In the genomic region with DNA sequence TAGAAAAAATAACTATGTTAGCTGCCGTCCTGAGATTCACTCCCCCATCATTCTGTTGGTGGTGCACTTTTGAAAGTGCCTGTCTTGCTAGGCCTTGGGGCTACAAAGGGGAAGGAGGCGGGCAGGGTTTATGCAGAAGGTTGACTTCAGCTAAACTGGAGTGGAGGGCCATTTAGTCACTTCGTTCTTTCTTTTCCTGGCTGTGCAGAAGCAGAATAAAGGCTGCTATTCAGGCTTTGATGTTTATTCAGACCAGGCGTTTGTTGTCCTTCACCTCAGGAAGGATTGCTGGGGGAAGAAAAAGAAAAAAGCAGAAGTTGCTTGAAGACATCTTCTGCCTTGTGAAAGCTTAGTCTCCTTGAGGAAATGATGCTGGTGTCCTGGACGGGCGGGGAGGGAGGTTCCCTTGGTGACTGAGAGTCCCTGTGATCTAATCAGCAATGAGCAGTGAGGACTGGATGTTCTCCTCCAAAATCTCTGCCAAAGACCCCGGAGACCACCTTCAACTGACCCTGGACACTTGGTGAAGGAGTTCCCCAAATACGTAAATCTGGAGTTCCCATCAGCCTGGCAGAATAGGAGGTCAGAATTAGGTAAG, we compare ENCODE assay signal across 26 cellular contexts. TPM values are rescaled to one million over a fixed set of nuclear protein-coding genes. Genes with fewer than 3 reads are reported as not detected.
A peak's percentile ranks its signal among the peaks of the same experiment; 100 is the strongest.
DNase-seq lines count a peak whose midpoint lies in the region; ATAC-seq and TF ChIP-seq lines count a peak whose summit lies in the region.
"Had no signal": no experiment of that assay in that cellular context is flagged by ENCODE, and none has a peak within 500 bp of the region (broad histone marks: within the 10 kb centered on the region; RNA-seq: fewer than 3 reads in every experiment).

No MANE protein-coding gene starts in this region.

- H3K4me3 Mint-ChIP-seq in chondrocyte (ENCODE audit: unreplicated experiment) = no peak overlapping the region
- H3K4me3 Mint-ChIP-seq in natural killer cell treated with Interleukin-12 subunit alpha and Interleukin-12 subunit beta and Interleukin-15 and Interleukin-18, amount 100 ng/mL, for 72 hours = no peak overlapping the region
- H3K4me3 Mint-ChIP-seq: activated naive CD4-positive, alpha-beta T cell treated with anti-CD3 and anti-CD28 coated beads, Interleukin-2, amount 50 U/mL, for 24 hours; activated T-helper 1 cell treated with anti-CD3 and anti-CD28 coated beads, Interleukin-12 subunit alpha, Interleukin-12 subunit beta, Interleukin-2, Interleukin-4 antibody, amounts not matched to agents 30 ng/mL and 10 ng/mL and 1 ng/mL, durations not matched to agents 14 hours and 24 hours and 36 hours; stimulated activated naive CD8-positive, alpha-beta T cell treated with anti-CD3 and anti-CD28 coated beads, Interleukin-15, amount 100 ng/mL, for 72 hours; T-helper 1 cell treated with Interleukin-12 subunit alpha and Interleukin-12 subunit beta and Interleukin-4 antibody, amounts not matched to agents 30 μg/mL and 1 μg/mL, for 36 hours had no signal

- DNase-seq in MV-4-11 (lab: John Stamatoyannopoulos, UW) = peak; percentile 86
- DNase-seq in chondrocyte (ENCODE audit: low spot score) = peak; percentile 17
- DNase-seq in pons (ENCODE audit: low spot score) = peak; percentile 20
- DNase-seq in cerebellar cortex (ENCODE audit: low spot score) = no peak
- DNase-seq in natural killer cell treated with Interleukin-12 subunit alpha and Interleukin-12 subunit beta and Interleukin-15 and Interleukin-18, amount 100 ng/mL, for 72 hours (ENCODE audit: low spot score) = no peak
- DNase-seq: activated CD4-positive, alpha-beta T cell treated with anti-CD3 and anti-CD28 coated beads for 4 hours; central memory CD4-positive, alpha-beta T cell; HCEC 1CT; heart right ventricle; NCI-H1930; NCI-H226; NCI-H748 treated with DMSO at 0.1 percent for 48 hours; PC-9; SHP77 treated with DMSO at 0.1 percent for 48 hours; stimulated activated CD4-positive, alpha-beta T cell treated with anti-CD3 and anti-CD28 coated beads, Interleukin-12 subunit alpha, Interleukin-12 subunit beta, amount 100 ng/mL, for 4 hours; stimulated activated CD4-positive, alpha-beta T cell treated with anti-CD3 and anti-CD28 coated beads, Interleukin-4, amount 100 ng/mL, for 4 hours; stimulated activated naive CD8-positive, alpha-beta T cell treated with anti-CD3 and anti-CD28 coated beads, Interleukin-15, amount 100 ng/mL, for 72 hours; tibial artery had no signal

- no peaks in the 10 kb centered on the region for H3K9me3 Mint-ChIP-seq in chondrocyte (ENCODE audit: low read depth)
- no peaks in the 10 kb centered on the region for H3K9me3 Mint-ChIP-seq in natural killer cell treated with Interleukin-12 subunit alpha and Interleukin-12 subunit beta and Interleukin-15 and Interleukin-18, amount 100 ng/mL, for 72 hours
- H3K9me3 Mint-ChIP-seq: activated T-helper 1 cell treated with anti-CD3 and anti-CD28 coated beads, Interleukin-12 subunit alpha, Interleukin-12 subunit beta, Interleukin-2, Interleukin-4 antibody, amounts not matched to agents 30 ng/mL and 10 ng/mL and 1 ng/mL, durations not matched to agents 14 hours and 24 hours and 36 hours; stimulated activated naive CD8-positive, alpha-beta T cell treated with anti-CD3 and anti-CD28 coated beads, Interleukin-15, amount 100 ng/mL, for 72 hours; T-helper 1 cell treated with Interleukin-12 subunit alpha and Interleukin-12 subunit beta and Interleukin-4 antibody, amounts not matched to agents 30 μg/mL and 1 μg/mL, for 36 hours had no signal

- H3K27me3 Mint-ChIP-seq in chondrocyte (ENCODE audit: low read depth) = peaks cover 35% of the 10 kb centered on the region
- H3K27me3 Mint-ChIP-seq in natural killer cell treated with Interleukin-12 subunit alpha and Interleukin-12 subunit beta and Interleukin-15 and Interleukin-18, amount 100 ng/mL, for 72 hours = peaks cover 6 to 19% of the 10 kb centered on the region in 2 donors

- ATAC-seq in GM18868 (IDR thresholded peaks at IDR 0.05; ENCODE audit: unreplicated experiment) (peak; percentile 38), GM18519 (IDR thresholded peaks at IDR 0.05; ENCODE audit: low FRiP score, unreplicated experiment) (no peak)
- ATAC-seq in natural killer cell treated with Interleukin-12 subunit alpha and Interleukin-12 subunit beta and Interleukin-15 and Interleukin-18, amount 100 ng/mL, for 72 hours = no peak
- ATAC-seq: K562; left lobe of liver; stimulated activated naive CD8-positive, alpha-beta T cell treated with anti-CD3 and anti-CD28 coated beads, Interleukin-15, amount 100 ng/mL, for 72 hours had no signal

- TF ChIP-seq CTCF in chondrocyte (IDR thresholded peaks at IDR 0.05) = no peak

- H3K27ac Mint-ChIP-seq in chondrocyte (ENCODE audit: unreplicated experiment) = no peak overlapping the region
- H3K27ac Mint-ChIP-seq in natural killer cell treated with Interleukin-12 subunit alpha and Interleukin-12 subunit beta and Interleukin-15 and Interleukin-18, amount 100 ng/mL, for 72 hours = no peak overlapping the region
- H3K27ac Mint-ChIP-seq: activated naive CD4-positive, alpha-beta T cell treated with anti-CD3 and anti-CD28 coated beads, Interleukin-2, amount 50 U/mL, for 24 hours; activated T-helper 1 cell treated with anti-CD3 and anti-CD28 coated beads, Interleukin-12 subunit alpha, Interleukin-12 subunit beta, Interleukin-2, Interleukin-4 antibody, amounts not matched to agents 30 ng/mL and 10 ng/mL and 1 ng/mL, durations not matched to agents 14 hours and 24 hours and 36 hours; stimulated activated naive CD8-positive, alpha-beta T cell treated with anti-CD3 and anti-CD28 coated beads, Interleukin-15, amount 100 ng/mL, for 72 hours; T-helper 1 cell treated with Interleukin-12 subunit alpha and Interleukin-12 subunit beta and Interleukin-4 antibody, amounts not matched to agents 30 μg/mL and 1 μg/mL, for 36 hours had no signal

- no peaks in the 10 kb centered on the region for H3K36me3 Mint-ChIP-seq in chondrocyte (ENCODE audit: low read depth)
- no peaks in the 10 kb centered on the region for H3K36me3 Mint-ChIP-seq in natural killer cell treated with Interleukin-12 subunit alpha and Interleukin-12 subunit beta and Interleukin-15 and Interleukin-18, amount 100 ng/mL, for 72 hours
- H3K36me3 Mint-ChIP-seq: activated naive CD4-positive, alpha-beta T cell treated with anti-CD3 and anti-CD28 coated beads, Interleukin-2, amount 50 U/mL, for 24 hours had no signal

- peaks cover 3% of the 10 kb centered on the region for H3K4me1 Mint-ChIP-seq in chondrocyte (ENCODE audit: low read depth)
- peaks cover 0 to 7% of the 10 kb centered on the region in 2 donors for H3K4me1 Mint-ChIP-seq in natural killer cell treated with Interleukin-12 subunit alpha and Interleukin-12 subunit beta and Interleukin-15 and Interleukin-18, amount 100 ng/mL, for 72 hours (ENCODE audit: low read depth in 2 of 2)
- H3K4me1 Mint-ChIP-seq: activated naive CD4-positive, alpha-beta T cell treated with anti-CD3 and anti-CD28 coated beads, Interleukin-2, amount 50 U/mL, for 24 hours; stimulated activated naive CD8-positive, alpha-beta T cell treated with anti-CD3 and anti-CD28 coated beads, Interleukin-15, amount 100 ng/mL, for 72 hours had no signal

RNA-seq across cellular contexts. Expression of gene GLT1D1, which starts 4.0 kb away (rescaled TPM):
- total RNA-seq in chondrocyte = 0.22 to 0.44 TPM (median 0.27 TPM) in 3 replicates
- under 1 TPM; 0.14 to 0.21 TPM for total RNA-seq in natural killer cell treated with Interleukin-12 subunit alpha and Interleukin-12 subunit beta and Interleukin-15 and Interleukin-18, amount 100 ng/mL, for 72 hours
- total RNA-seq: PC-9, renal cortical epithelial cell had no signal

RNA-seq across cellular contexts. Expression of gene SLC15A4, which starts 33.5 kb away (rescaled TPM):
- total RNA-seq in chondrocyte = 31.7 to 35.0 TPM (median 34.0 TPM) in 3 replicates
- 10 to 100 TPM; 54.2 to 58.6 TPM for total RNA-seq in natural killer cell treated with Interleukin-12 subunit alpha and Interleukin-12 subunit beta and Interleukin-15 and Interleukin-18, amount 100 ng/mL, for 72 hours

Comparison
In these comparisons a context has a peak if more than half of its experiments do, and no peak if none do; other contexts are left out.
1. DNase-seq: peak in MV-4-11 (single experiment), chondrocyte (single experiment) and pons (single experiment); none in cerebellar cortex (single experiment) and natural killer cell treated with Interleukin-12 subunit alpha and Interleukin-12 subunit beta and Interleukin-15 and Interleukin-18, amount 100 ng/mL, for 72 hours (single experiment).